Comparison of ENCODE assay signal across 8 cellular contexts in genomic region chr7:12570529-12571461, GRCh38. TPM values are rescaled to one million over a fixed set of nuclear protein-coding genes. Genes with fewer than 3 reads are reported as not detected.
A peak's percentile ranks its signal among the peaks of the same experiment; 100 is the strongest.
DNase-seq lines count a peak whose midpoint lies in the region; ATAC-seq and TF ChIP-seq lines count a peak whose summit lies in the region.

Gene SCIN (plus strand): TSS chr7:12570720. CDS start chr7:12570787, 67 bp downstream.

- ATAC-seq in esophagus mucosa, result peak; percentile 48

- H3K27ac ChIP-seq in transverse colon, result peak within 1 kb of the TSS; percentile 76 to 80 (median 78)

- no peaks in the 10 kb centered on the region for H3K9me3 ChIP-seq in transverse colon

- peaks cover 8 to 34% (median 23%) of the 10 kb centered on the region in 4 donors for H3K4me1 ChIP-seq in transverse colon

- H3K27me3 ChIP-seq in transverse colon, result peaks cover 21% of the 10 kb centered on the region

- peaks cover 51% of the 10 kb centered on the region for H3K27me3 Mint-ChIP-seq in activated CD4-positive, alpha-beta T cell treated with anti-CD3 and anti-CD28 coated beads, Interleukin-2, amount 10 ng/mL, durations not matched to agents 24 days and 14 days

- no peak for TF ChIP-seq CTCF in transverse colon (IDR thresholded peaks at IDR 0.05)

- peak within 1 kb of the TSS; percentile 84 for H3K4me3 Mint-ChIP-seq in activated CD4-positive, alpha-beta T cell treated with anti-CD3 and anti-CD28 coated beads, Interleukin-2, amount 10 ng/mL, durations not matched to agents 24 days and 14 days

- peaks cover 1% of the 10 kb centered on the region for H3K36me3 Mint-ChIP-seq in activated CD4-positive, alpha-beta T cell treated with anti-CD3 and anti-CD28 coated beads, Interleukin-2, amount 10 ng/mL, durations not matched to agents 24 days and 14 days (ENCODE audit: low read depth)

- in situ Hi-C loops in KBM-7 (cut with MboI; ENCODE audit: low pct_unique_long_range_greater_than_20kb, low sequenced_read_pairs), result no loop called here
- in situ Hi-C loops in transverse colon (cut with MboI; ENCODE audit: low pct_ligation_motif_present in 1 of 4, low pct_unique_long_range_greater_than_20kb in 1 of 4, low sequenced_read_pairs in 3 of 4), result no loop called here

- no peak for TF ChIP-seq EP300 in transverse colon (IDR thresholded peaks at IDR 0.05; ENCODE audit: low read depth)

- H3K27ac Mint-ChIP-seq in activated CD4-positive, alpha-beta T cell treated with anti-CD3 and anti-CD28 coated beads, Interleukin-2, amount 10 ng/mL, durations not matched to agents 24 days and 14 days, result no peak within 1 kb of the TSS

- no peaks in the 10 kb centered on the region for H3K9me3 Mint-ChIP-seq in activated CD4-positive, alpha-beta T cell treated with anti-CD3 and anti-CD28 coated beads, Interleukin-2, amount 10 ng/mL, durations not matched to agents 24 days and 14 days

- peaks cover 23% of the 10 kb centered on the region for H3K4me1 Mint-ChIP-seq in activated CD4-positive, alpha-beta T cell treated with anti-CD3 and anti-CD28 coated beads, Interleukin-2, amount 10 ng/mL, durations not matched to agents 24 days and 14 days

- 4 to 15% methylated on average over 7 to 65 of the region's 74 CpGs for WGBS in transverse colon (ENCODE audit: low coverage in 1 of 2), 2 donors

- no peaks in the 10 kb centered on the region for H3K36me3 ChIP-seq in transverse colon

- peak; percentile 73 for TF ChIP-seq POLR2A in transverse colon (IDR thresholded peaks at IDR 0.05)

- intact Hi-C loops in activated CD4-positive, alpha-beta T cell treated with anti-CD3 and anti-CD28 coated beads, Interleukin-2, amount 10 ng/mL, durations not matched to agents 24 days and 14 days (cut with micrococcal nuclease), result no loop called here
- intact Hi-C loops in transverse colon (cut with DNase I; ENCODE audit: low total_unique reads), result loop anchor here (5.0 kb wide), 1 partner anchor 157 kb away; no protein-coding TSS in a partner anchor

- H3K4me3 ChIP-seq in transverse colon, result peak within 1 kb of the TSS; percentile 1 to 59 (median 45)

- peak; percentile 6 for DNase-seq in activated T-cell treated with anti-CD3 and anti-CD28 coated beads for 48 hours (ENCODE audit: low read depth)
- no peak for DNase-seq in activated T-cell treated with anti-CD3 and anti-CD28 coated beads for 4 hours
- DNase-seq in KBM-7, result peak; percentile 23
- peak; percentile 78 for DNase-seq in activated CD4-positive, alpha-beta T cell treated with anti-CD3 and anti-CD28 coated beads, Interleukin-2, amount 10 ng/mL, durations not matched to agents 24 days and 14 days
- peak; percentile 51 for DNase-seq in myocyte (ENCODE audit: low read depth)
- peak; percentile 79 for DNase-seq in transverse colon
- no peak for DNase-seq in NCI-H1048 (lab: John Stamatoyannopoulos, UW)

RNA-seq across cellular contexts. Expression of gene SCIN, which starts in this region (rescaled TPM):
- total RNA-seq in activated CD4-positive, alpha-beta T cell treated with anti-CD3 and anti-CD28 coated beads, Interleukin-2, amount 10 ng/mL, durations not matched to agents 24 days and 14 days, result not detected in 2 replicates
- total RNA-seq in esophagus mucosa, result 1.1 TPM
- total RNA-seq in myocyte, result 1.7 and 2.6 TPM in 2 replicates
- polyA plus RNA-seq in myocyte (2012), result 1.2 TPM
- total RNA-seq in transverse colon, result 100 to 1,000 TPM in 2 of 4 donors, 10 to 100 TPM in 2; 62.3 to 125 (median 86.4) TPM

Comparison
In these comparisons a context has a peak if more than half of its experiments do, and no peak if none do; other contexts are left out.
1. RNA of gene SCIN (total RNA-seq): 62.3 to 125 TPM in transverse colon; 1.7 to 2.6 TPM in myocyte, 1.1 TPM in esophagus mucosa (single experiment) and not detected in activated CD4-positive, alpha-beta T cell treated with anti-CD3 and anti-CD28 coated beads, Interleukin-2, amount 10 ng/mL, durations not matched to agents 24 days and 14 days; every median in the first group is over 10 times any median in the second.
2. DNase-seq: peak in activated T-cell treated with anti-CD3 and anti-CD28 coated beads for 48 hours (single experiment), KBM-7 (single experiment), myocyte (single experiment) and transverse colon (single experiment); none in activated T-cell treated with anti-CD3 and anti-CD28 coated beads for 4 hours (single experiment) and NCI-H1048 (single experiment).
3. Peak in DNase-seq in activated CD4-positive, alpha-beta T cell treated with anti-CD3 and anti-CD28 coated beads, Interleukin-2, amount 10 ng/mL, durations not matched to agents 24 days and 14 days; RNA of the gene not detected or under 1 TPM.